17 cellular contexts compared by ENCODE assay signal in genomic region chr9:132776268-132776667, GRCh38.
DNase-seq lines count a peak whose midpoint lies in the region; ATAC-seq and TF ChIP-seq lines count a peak whose summit lies in the region.
"Had no signal": no experiment of that assay in that cellular context is flagged by ENCODE, and none has a peak within 500 bp of the region (broad histone marks: within the 10 kb centered on the region; RNA-seq: fewer than 3 reads in every experiment).

No MANE protein-coding gene starts in this region.

- H3K4me3 Mint-ChIP-seq in chondrocyte (ENCODE audit: unreplicated experiment) (no peak overlapping the region), osteocyte (ENCODE audit: unreplicated experiment) (no peak overlapping the region)
- no peak overlapping the region for H3K4me3 Mint-ChIP-seq in activated T-cell treated with anti-CD3 and anti-CD28 coated beads, Interleukin-2, amount 50 U/mL, for 24 hours
- H3K4me3 Mint-ChIP-seq: CD14-positive monocyte; CD4-positive, alpha-beta memory T cell; H9; IgD-negative memory B cell had no signal

- peaks cover 19% of the 10 kb centered on the region for H3K9me3 Mint-ChIP-seq in chondrocyte (ENCODE audit: low read depth)
- peaks cover 6% of the 10 kb centered on the region for H3K9me3 Mint-ChIP-seq in osteocyte (ENCODE audit: unreplicated experiment)
- H3K9me3 Mint-ChIP-seq in activated T-cell treated with anti-CD3 and anti-CD28 coated beads, Interleukin-2, amount 50 U/mL, for 24 hours = peaks cover 8% of the 10 kb centered on the region
- H3K9me3 Mint-ChIP-seq: IgD-negative memory B cell had no signal

- peaks cover 4% of the 10 kb centered on the region for H3K36me3 Mint-ChIP-seq in chondrocyte (ENCODE audit: low read depth)
- no peaks in the 10 kb centered on the region for H3K36me3 Mint-ChIP-seq in osteocyte (ENCODE audit: unreplicated experiment)
- peaks cover 3% of the 10 kb centered on the region for H3K36me3 Mint-ChIP-seq in activated T-cell treated with anti-CD3 and anti-CD28 coated beads, Interleukin-2, amount 50 U/mL, for 24 hours (ENCODE audit: low read depth)

- H3K27ac Mint-ChIP-seq in chondrocyte (ENCODE audit: unreplicated experiment) (no peak overlapping the region), osteocyte (ENCODE audit: unreplicated experiment) (no peak overlapping the region)
- no peak overlapping the region for H3K27ac Mint-ChIP-seq in activated T-cell treated with anti-CD3 and anti-CD28 coated beads, Interleukin-2, amount 50 U/mL, for 24 hours
- H3K27ac Mint-ChIP-seq: CD4-positive, alpha-beta memory T cell; H9 had no signal

- peak; percentile 91 for DNase-seq in chondrocyte (ENCODE audit: low spot score)
- DNase-seq in islet precursor cell = peak; percentile 30
- peak; percentile 78 for DNase-seq in osteocyte (ENCODE audit: extremely low spot score, unreplicated experiment)
- no peak for DNase-seq in activated T-cell treated with anti-CD3 and anti-CD28 coated beads, Interleukin-2, amount 50 U/mL, for 24 hours
- DNase-seq in erythroblast (lab: John Stamatoyannopoulos, UW) = no peak
- DNase-seq: ACHN; BE2C; CD4-positive, alpha-beta memory T cell; DMS153; DMS79; GDM1; H9 had no signal

- ATAC-seq in GM18870 (IDR thresholded peaks at IDR 0.05; ENCODE audit: unreplicated experiment) (no peak), GM18498 (IDR thresholded peaks at IDR 0.05; ENCODE audit: unreplicated experiment) (no peak)
- ATAC-seq: HepG2 had no signal

- TF ChIP-seq CTCF in chondrocyte (IDR thresholded peaks at IDR 0.05) = no peak
- TF ChIP-seq CTCF in osteocyte (IDR thresholded peaks at IDR 0.05) = no peak

- H3K27me3 Mint-ChIP-seq in chondrocyte (ENCODE audit: low read depth) (peaks cover 14% of the 10 kb centered on the region), osteocyte (ENCODE audit: unreplicated experiment) (peaks cover 19% of the 10 kb centered on the region)
- H3K27me3 Mint-ChIP-seq in activated T-cell treated with anti-CD3 and anti-CD28 coated beads, Interleukin-2, amount 50 U/mL, for 24 hours = peaks cover 23% of the 10 kb centered on the region

- TF ChIP-seq POLR2A in erythroblast (IDR thresholded peaks at IDR 0.05; ENCODE audit: low read length) = no peak

- H3K4me1 Mint-ChIP-seq in chondrocyte (ENCODE audit: low read depth) (peaks cover 2% of the 10 kb centered on the region), osteocyte (ENCODE audit: unreplicated experiment) (no peaks in the 10 kb centered on the region)
- H3K4me1 Mint-ChIP-seq in activated T-cell treated with anti-CD3 and anti-CD28 coated beads, Interleukin-2, amount 50 U/mL, for 24 hours (ENCODE audit: low read depth) = peaks cover 20% of the 10 kb centered on the region

Comparison
In these comparisons a context has a peak if more than half of its experiments do, and no peak if none do; other contexts are left out.
1. DNase-seq: peak in chondrocyte (single experiment), islet precursor cell (single experiment) and osteocyte (single experiment); none in activated T-cell treated with anti-CD3 and anti-CD28 coated beads, Interleukin-2, amount 50 U/mL, for 24 hours (single experiment) and erythroblast (0 of 2).